Comparison of ENCODE assay signal across 8 cellular contexts in the genomic region with DNA sequence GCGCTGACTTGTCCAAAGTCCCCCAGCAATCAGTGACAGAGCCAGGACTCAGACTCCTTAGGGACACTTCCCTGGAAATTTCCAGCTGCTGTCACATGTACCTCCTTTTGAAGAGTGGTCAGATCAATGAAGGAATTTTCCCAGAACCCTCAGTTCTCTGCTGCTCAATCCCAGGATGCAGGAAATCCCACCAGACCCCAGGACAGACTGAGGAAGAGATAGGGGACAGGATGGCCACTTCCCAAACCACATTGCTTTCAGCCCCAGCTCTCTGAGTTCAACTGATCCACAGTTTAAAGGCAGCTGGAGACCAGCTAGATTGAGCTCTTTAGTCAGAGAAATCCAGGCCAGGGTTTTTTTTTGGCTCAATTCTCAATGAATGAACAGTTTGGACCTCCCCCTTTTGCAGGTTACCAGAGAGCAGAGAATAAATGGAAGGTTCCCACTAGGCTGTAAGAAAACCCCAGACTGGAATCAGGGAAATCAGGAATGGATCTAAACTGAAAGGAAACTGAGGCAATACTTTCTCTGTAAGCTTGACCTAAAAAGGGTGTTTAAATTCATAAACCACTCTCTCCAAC. TPM values are rescaled to one million over a fixed set of nuclear protein-coding genes. Genes with fewer than 3 reads are reported as not detected.
DNase-seq lines count a peak whose midpoint lies in the region; ATAC-seq and TF ChIP-seq lines count a peak whose summit lies in the region.

No MANE protein-coding gene starts in this region.

- no peaks in the 10 kb centered on the region for H3K27me3 ChIP-seq in CD8-positive, alpha-beta T cell (ENCODE audit: insufficient read depth, low read length)
- H3K27me3 ChIP-seq in HCT116 (ENCODE audit: insufficient read depth, low read length) = no peaks in the 10 kb centered on the region
- no peaks in the 10 kb centered on the region for H3K27me3 ChIP-seq in naive thymus-derived CD4-positive, alpha-beta T cell (ENCODE audit: control insufficient read depth in 2 of 2, insufficient read depth in 2 of 2, low read length in 2 of 2)

- H3K4me1 ChIP-seq in CD8-positive, alpha-beta T cell (ENCODE audit: insufficient read depth, low read length) = peaks cover 7% of the 10 kb centered on the region
- peaks cover 22 to 39% of the 10 kb centered on the region in 2 experiments for H3K4me1 ChIP-seq in HCT116 (ENCODE audit: control insufficient read depth in 1 of 2, insufficient read depth in 2 of 2, low read length in 2 of 2)
- H3K4me1 ChIP-seq in naive thymus-derived CD4-positive, alpha-beta T cell (ENCODE audit: control insufficient read depth in 2 of 2, insufficient read depth in 2 of 2, low read length in 2 of 2) = peaks cover 3 to 6% of the 10 kb centered on the region in 2 donors

- peak; percentile 45 for ATAC-seq in CD8-positive, alpha-beta T cell
- ATAC-seq in HCT116 = peak; percentile 55
- ATAC-seq in naive thymus-derived CD4-positive, alpha-beta T cell = peak; percentile 55
- no peak for ATAC-seq in HG03095 (IDR thresholded peaks at IDR 0.05; ENCODE audit: unreplicated experiment)

- H3K79me2 ChIP-seq in HCT116 (ENCODE audit: insufficient read depth, low read length) = no peaks in the 10 kb centered on the region

- no peaks in the 10 kb centered on the region for H4K20me1 ChIP-seq in HCT116 (ENCODE audit: insufficient read depth)

- no TSS peak for BruUV-seq in HCT116 (replicated peaks; lab: Mats Ljungman, UMichigan)

- H3K4me1 Mint-ChIP-seq in CD8-positive, alpha-beta T cell (ENCODE audit: low read depth) = peaks cover 9% of the 10 kb centered on the region
- peaks cover 4 to 12% (median 7%) of the 10 kb centered on the region in 7 donors for H3K4me1 Mint-ChIP-seq in naive thymus-derived CD4-positive, alpha-beta T cell

- POLR2A ChIA-PET in CD8-positive, alpha-beta T cell (lab: Charles Lee) = no interaction called here
- POLR2A ChIA-PET in HCT116 (lab: Charles Lee) = interaction anchor here (2.5 kb wide), 1 partner anchor 36 kb away, joined by 10 read pairs; no protein-coding TSS in a partner anchor
- POLR2A ChIA-PET in naive thymus-derived CD4-positive, alpha-beta T cell (lab: Charles Lee) = no interaction called here

- CTCF ChIA-PET in CD8-positive, alpha-beta T cell (lab: Charles Lee) = interaction anchor here (1.2 to 2.9 kb wide), 3 partner anchors 45 to 89 kb away, joined by 3 to 11 read pairs (median 7); no protein-coding TSS in a partner anchor
- CTCF ChIA-PET in HCT116 (lab: Charles Lee) = interaction anchor here (0.6 kb wide), 1 partner anchor 103 kb away, joined by 4 read pairs; no protein-coding TSS in a partner anchor
- CTCF ChIA-PET in naive thymus-derived CD4-positive, alpha-beta T cell (lab: Charles Lee) = no interaction called here

- H3K4me2 ChIP-seq in HCT116 (ENCODE audit: low read length) = peak overlapping the region; percentile 100

- no peaks in the 10 kb centered on the region for H3K36me3 Mint-ChIP-seq in CD8-positive, alpha-beta T cell
- peaks cover 0 to 5% (median 0%) of the 10 kb centered on the region in 5 donors for H3K36me3 Mint-ChIP-seq in naive thymus-derived CD4-positive, alpha-beta T cell

- no peak for DNase-seq in CD8-positive, alpha-beta T cell
- DNase-seq in HCT116 (ENCODE audit: low read depth, low spot score) = peak; percentile 77
- peak; percentile 47 to 67 for DNase-seq in NOMO-1 (lab: John Stamatoyannopoulos, UW; ENCODE audit: unreplicated experiment in 2 of 2)
- DNase-seq in dermis blood vessel endothelial cell = peak; percentile 80
- peak in 4 of 9 donors; percentile 25 to 42 (median 30) for DNase-seq in naive thymus-derived CD4-positive, alpha-beta T cell
- DNase-seq in activated T-cell treated with anti-CD3 and anti-CD28 coated beads, Interleukin-2, amount 50 U/mL, for 48 hours = no peak
- no peak for DNase-seq in activated T-cell treated with anti-CD3 and anti-CD28 coated beads, Interleukin-2, amount 50 U/mL, for 1 hour

- peak overlapping the region; percentile 21 for H3K9ac ChIP-seq in HCT116 (ENCODE audit: low read length)

- H3K27ac Mint-ChIP-seq in CD8-positive, alpha-beta T cell = no peak overlapping the region
- no peak overlapping the region for H3K27ac Mint-ChIP-seq in naive thymus-derived CD4-positive, alpha-beta T cell

- no peak for TF ChIP-seq POLR2A in HCT116 (IDR thresholded peaks at IDR 0.05; ENCODE audit: borderline replicate concordance, extremely low read depth, insufficient read depth, insufficient read length)

- H3K9me2 ChIP-seq in HCT116 (ENCODE audit: insufficient read depth) = no peaks in the 10 kb centered on the region

- H3K27ac ChIP-seq in CD8-positive, alpha-beta T cell (ENCODE audit: low read depth, low read length) = no peak overlapping the region
- peak overlapping the region; percentile 3; the same call in 1 of the 2 replicates for H3K27ac ChIP-seq in HCT116 (ENCODE audit: low read depth, low read length)
- H3K27ac ChIP-seq in naive thymus-derived CD4-positive, alpha-beta T cell (ENCODE audit: low read depth, low read length) = no peak overlapping the region

- no peak overlapping the region for H3K4me3 Mint-ChIP-seq in CD8-positive, alpha-beta T cell
- H3K4me3 Mint-ChIP-seq in naive thymus-derived CD4-positive, alpha-beta T cell = peak overlapping the region in 3 of 10 donors; percentile 51 to 54 (median 53)

- H3K9me3 Mint-ChIP-seq in CD8-positive, alpha-beta T cell = no peaks in the 10 kb centered on the region
- peaks cover 0 to 2% (median 0%) of the 10 kb centered on the region in 11 donors for H3K9me3 Mint-ChIP-seq in naive thymus-derived CD4-positive, alpha-beta T cell

- peaks cover 12% of the 10 kb centered on the region for H3K27me3 Mint-ChIP-seq in CD8-positive, alpha-beta T cell (ENCODE audit: low read depth)
- H3K27me3 Mint-ChIP-seq in naive thymus-derived CD4-positive, alpha-beta T cell = peaks cover 0 to 34% (median 0%) of the 10 kb centered on the region in 5 donors

- TF ChIP-seq RAD21 in HCT116 (IDR thresholded peaks at IDR 0.05; ENCODE audit: low read depth) = no peak

- H3K9me3 ChIP-seq in CD8-positive, alpha-beta T cell (ENCODE audit: low read length) = no peaks in the 10 kb centered on the region
- no peaks in the 10 kb centered on the region for H3K9me3 ChIP-seq in HCT116 (ENCODE audit: control insufficient read depth in 1 of 2, insufficient read depth in 1 of 2, low read depth in 1 of 2, low read length in 2 of 2)
- H3K9me3 ChIP-seq in naive thymus-derived CD4-positive, alpha-beta T cell (ENCODE audit: control insufficient read depth in 2 of 3, low read length in 3 of 3) = no peaks in the 10 kb centered on the region

- no peak for TF ChIP-seq CTCF in CD8-positive, alpha-beta T cell (IDR thresholded peaks at IDR 0.05)
- no peak for TF ChIP-seq CTCF in HCT116 (IDR thresholded peaks at IDR 0.05 in 2 of 3, conservative IDR thresholded peaks at IDR 0.05 in 1 of 3; ENCODE audit: borderline replicate concordance in 1 of 3, insufficient read depth in 1 of 3, low read depth in 2 of 3, low read length in 2 of 3)

- H2AFZ ChIP-seq in HCT116 (ENCODE audit: low read depth, low read length, poor library complexity, severe bottlenecking) = peak overlapping the region; percentile 48

- no peaks in the 10 kb centered on the region for H3K36me3 ChIP-seq in CD8-positive, alpha-beta T cell (ENCODE audit: insufficient read depth, low read length)
- no peaks in the 10 kb centered on the region for H3K36me3 ChIP-seq in HCT116 (ENCODE audit: control insufficient read depth in 1 of 2, insufficient read depth in 2 of 2, low read length in 2 of 2)
- H3K36me3 ChIP-seq in naive thymus-derived CD4-positive, alpha-beta T cell (ENCODE audit: control insufficient read depth in 2 of 3, insufficient read depth in 3 of 3, low read length in 3 of 3) = no peaks in the 10 kb centered on the region

- RAD21 ChIA-PET in HCT116 (lab: Charles Lee; ENCODE audit: low non-redundant PET in 1 of 2, low total read pairs in 2 of 2, uncharacterized antibody in 2 of 2, unreplicated experiment in 2 of 2) = interaction anchor here in 1 of 2 experiments (0.9 kb wide), 1 partner anchor 45 kb away, joined by 4 read pairs; no protein-coding TSS in a partner anchor

- intact Hi-C loops in CD8-positive, alpha-beta T cell (cut with DNase I, micrococcal nuclease) = no loop called here
- intact Hi-C loops in HCT116 (cut with micrococcal nuclease) = no loop called here
- intact Hi-C loops in naive thymus-derived CD4-positive, alpha-beta T cell (cut with micrococcal nuclease) = no loop called here

- no peak overlapping the region for H3K4me3 ChIP-seq in CD8-positive, alpha-beta T cell (ENCODE audit: low read depth, low read length)
- H3K4me3 ChIP-seq in HCT116 (replicated peaks in 1 of 2; ENCODE audit: low read depth in 1 of 2, low read length in 2 of 2) = no peak overlapping the region
- H3K4me3 ChIP-seq in naive thymus-derived CD4-positive, alpha-beta T cell (ENCODE audit: low read length) = no peak overlapping the region

TF ChIP-seq in HCT116, 20 proteins besides CTCF, POLR2A, EP300 and RAD21 (continues in another document):
- TF ChIP-seq EZH2 (IDR thresholded peaks at IDR 0.05) (no peak), POLR2AphosphoS5 (IDR thresholded peaks at IDR 0.05; ENCODE audit: low read depth, low read length) (no peak)

RNA-seq across cellular contexts. Expression of gene CYP1A1, which starts 1.5 kb away (rescaled TPM):
- not detected for total RNA-seq in CD8-positive, alpha-beta T cell
- total RNA-seq in HCT116 (2021; ENCODE audit: unreplicated experiment) (1.5 TPM), dermis blood vessel endothelial cell (37.6 and 89.4 TPM in 2 replicates)
- polyA plus RNA-seq in HCT116 (2012) = 0.51 and 1.0 TPM in 2 replicates
- under 1 TPM in 1 of 5 experiments, not detected in 4; 0.63 TPM for total RNA-seq in naive thymus-derived CD4-positive, alpha-beta T cell
- not detected for polyA plus RNA-seq in naive thymus-derived CD4-positive, alpha-beta T cell

RNA-seq across cellular contexts. Expression of gene CYP1A2, which starts 24.8 kb away (rescaled TPM):
- total RNA-seq in CD8-positive, alpha-beta T cell = not detected
- total RNA-seq in HCT116 (2021; ENCODE audit: unreplicated experiment) (not detected), dermis blood vessel endothelial cell (not detected in 2 replicates)
- polyA plus RNA-seq in HCT116 (2012) = not detected in 2 replicates
- not detected for total RNA-seq in naive thymus-derived CD4-positive, alpha-beta T cell
- polyA plus RNA-seq in naive thymus-derived CD4-positive, alpha-beta T cell = not detected

RNA-seq across cellular contexts. Expression of gene EDC3, which starts 28.0 kb away (rescaled TPM):
- 10 to 100 TPM in 1 of 2 experiments, 1 to 10 TPM in 1; 9.8 to 11.8 TPM for total RNA-seq in CD8-positive, alpha-beta T cell
- total RNA-seq in HCT116 (2021; ENCODE audit: unreplicated experiment) (45.1 TPM), dermis blood vessel endothelial cell (21.4 and 31.4 TPM in 2 replicates)
- 34.0 and 36.3 TPM in 2 replicates for polyA plus RNA-seq in HCT116 (2012)
- total RNA-seq in naive thymus-derived CD4-positive, alpha-beta T cell = 10 to 100 TPM; 29.0 to 45.3 (median 38.7) TPM
- 10 to 100 TPM; 25.3 to 34.2 TPM for polyA plus RNA-seq in naive thymus-derived CD4-positive, alpha-beta T cell

RNA-seq across cellular contexts. Expression of gene CSK, which starts 58.0 kb away (rescaled TPM):
- total RNA-seq in CD8-positive, alpha-beta T cell = 100 to 1,000 TPM in 1 of 2 experiments, 10 to 100 TPM in 1; 99.5 to 118 TPM
- total RNA-seq in HCT116 (2021; ENCODE audit: unreplicated experiment) = 72.2 TPM
- 56.2 and 62.3 TPM in 2 replicates for polyA plus RNA-seq in HCT116 (2012)
- 31.5 and 87.8 TPM in 2 replicates for total RNA-seq in dermis blood vessel endothelial cell
- 100 to 1,000 TPM; 163 to 421 (median 228) TPM for total RNA-seq in naive thymus-derived CD4-positive, alpha-beta T cell
- polyA plus RNA-seq in naive thymus-derived CD4-positive, alpha-beta T cell = 100 to 1,000 TPM in 1 of 2 donors, 10 to 100 TPM in 1; 67.7 to 144 TPM

Comparison
In these comparisons a context has a peak if more than half of its experiments do, and no peak if none do; other contexts are left out.
1. DNase-seq: peak in HCT116 (single experiment), NOMO-1 (2 of 2) and dermis blood vessel endothelial cell (single experiment); none in CD8-positive, alpha-beta T cell (0 of 7), activated T-cell treated with anti-CD3 and anti-CD28 coated beads, Interleukin-2, amount 50 U/mL, for 48 hours (0 of 2) and activated T-cell treated with anti-CD3 and anti-CD28 coated beads, Interleukin-2, amount 50 U/mL, for 1 hour (single experiment).
2. RNA of gene CYP1A1, which starts 1.5 kb away (total RNA-seq): 37.6 to 89.4 TPM in dermis blood vessel endothelial cell; 1.5 TPM in HCT116 (single experiment), 0.63 TPM in naive thymus-derived CD4-positive, alpha-beta T cell and not detected in CD8-positive, alpha-beta T cell; every median in the first group is over 10 times any median in the second.